Comparison of ENCODE assay signal across 8 cellular contexts in genomic region chr22:40534379-40535188, GRCh38.
DNase-seq lines count a peak whose midpoint lies in the region; ATAC-seq and TF ChIP-seq lines count a peak whose summit lies in the region.

No MANE protein-coding gene starts in this region.

- H3K36me3 ChIP-seq in GM23248 (ENCODE audit: low read depth) (no peaks in the 10 kb centered on the region), gastrocnemius medialis (no peaks in the 10 kb centered on the region)

- H3K36me3 Mint-ChIP-seq in T-helper 17 cell (ENCODE audit: low read depth): no peaks in the 10 kb centered on the region

- H3K27me3 Mint-ChIP-seq in T-helper 17 cell: no peaks in the 10 kb centered on the region

- H3K27ac Mint-ChIP-seq in T-helper 17 cell: peak overlapping the region; percentile 96

- no peaks in the 10 kb centered on the region for H4K20me1 ChIP-seq in GM23248 (ENCODE audit: insufficient read depth)

- TF ChIP-seq CTCF in 22Rv1 (IDR thresholded peaks at IDR 0.05): no peak
- no peak for TF ChIP-seq CTCF in fibroblast of the aortic adventitia (IDR thresholded peaks at IDR 0.05; ENCODE audit: insufficient read depth, low read length)
- TF ChIP-seq CTCF in gastrocnemius medialis (IDR thresholded peaks at IDR 0.05 in 4 of 5, conservative IDR thresholded peaks at IDR 0.05 in 1 of 5): no peak

- H3K4me1 ChIP-seq in GM23248 (ENCODE audit: insufficient read depth) (peaks cover 59% of the 10 kb centered on the region), gastrocnemius medialis (peaks cover 29 to 43% of the 10 kb centered on the region in 2 donors)

- no peak for TF ChIP-seq POLR2A in gastrocnemius medialis (IDR thresholded peaks at IDR 0.05)

- H3K9me3 ChIP-seq in GM23248 (ENCODE audit: low read depth) (no peaks in the 10 kb centered on the region), T-helper 17 cell (ENCODE audit: control insufficient read depth, low read length, poor library complexity, severe bottlenecking) (no peaks in the 10 kb centered on the region), gastrocnemius medialis (no peaks in the 10 kb centered on the region)

- H3K79me2 ChIP-seq in GM23248 (ENCODE audit: insufficient read depth): peaks cover 73% of the 10 kb centered on the region

- H3K4me3 Mint-ChIP-seq in T-helper 17 cell: peak overlapping the region; percentile 82

- H3F3A ChIP-seq in GM23248 (ENCODE audit: insufficient read depth): peaks cover 35% of the 10 kb centered on the region

- no peak overlapping the region for H2AFZ ChIP-seq in GM23248

- no peaks in the 10 kb centered on the region for H3K27me3 ChIP-seq in GM23248 (replicated peaks; ENCODE audit: insufficient read depth)
- no peaks in the 10 kb centered on the region for H3K27me3 ChIP-seq in gastrocnemius medialis

- H3K4me1 Mint-ChIP-seq in T-helper 17 cell: peaks cover 50% of the 10 kb centered on the region

- intact Hi-C loops in gastrocnemius medialis (cut with DNase I; ENCODE audit: low total_unique reads): no loop called here

- H3K9me2 ChIP-seq in GM23248 (ENCODE audit: insufficient read depth): no peaks in the 10 kb centered on the region

- DNase-seq in GM23248 (peak; percentile 87), T-helper 17 cell (no peak), fibroblast of the aortic adventitia (ENCODE audit: low read depth) (peak; percentile 60), gastrocnemius medialis (no peak), T1000 (lab: John Stamatoyannopoulos, UW) (no peak)

- WGBS in GM23248 (ENCODE audit: low coverage in 1 of 2, low lambda C conversion rate in 2 of 2, missing lambda C conversion rate in 2 of 2), 2 experiments: 27 to 33% methylated on average over 6 of the region's 6 CpGs

- peak overlapping the region; percentile 67 for H3K4me3 ChIP-seq in GM23248
- H3K4me3 ChIP-seq in fibroblast of the aortic adventitia (ENCODE audit: low read depth, low read length): no peak overlapping the region
- no peak overlapping the region for H3K4me3 ChIP-seq in gastrocnemius medialis

- no peak for ATAC-seq in T-helper 17 cell
- ATAC-seq in gastrocnemius medialis: peak in 1 of 2 donors; percentile 22
- no peak for ATAC-seq in HG02884 (IDR thresholded peaks at IDR 0.05; ENCODE audit: unreplicated experiment)
- no peak for ATAC-seq in HG03571 (IDR thresholded peaks at IDR 0.05; ENCODE audit: unreplicated experiment)

- H3K9ac ChIP-seq in GM23248: peak overlapping the region; percentile 52

- H3K4me2 ChIP-seq in GM23248 (ENCODE audit: unreplicated experiment): peak overlapping the region; percentile 85

- in situ Hi-C loops in GM23248 (cut with MboI): no loop called here
- in situ Hi-C loops in gastrocnemius medialis (cut with MboI; ENCODE audit: low sequenced_read_pairs in 4 of 4): no loop called here

- H3K27ac ChIP-seq in 22Rv1 (peak overlapping the region; percentile 55), GM23248 (peak overlapping the region; percentile 79), gastrocnemius medialis (peak overlapping the region; percentile 43 to 65 (median 50))

Comparison
In these comparisons a context has a peak if more than half of its experiments do, and no peak if none do; other contexts are left out.
1. DNase-seq: peak in GM23248 (single experiment) and fibroblast of the aortic adventitia (single experiment); none in T-helper 17 cell (0 of 3), gastrocnemius medialis (0 of 2) and T1000 (single experiment).
2. Peak in every context shown above with its lines, with median percentiles within 50 percentile points of each other: H3K27ac ChIP-seq.